Comparison of ENCODE assay signal across 1 cellular context in genomic region chr3:99934984-99935797, GRCh38.
TF ChIP-seq lines count a peak whose summit lies in the region.

No MANE protein-coding gene starts in this region.

TF ChIP-seq in HepG2, 621 proteins besides CTCF, POLR2A, EP300 and RAD21 (continued from another document):
- TF ChIP-seq RXRB (CRISPR knock-in tag; IDR thresholded peaks at IDR 0.05; ENCODE audit: borderline replicate concordance) (peak; percentile 74; the same call in 1 of the 2 replicates), MAFK (conservative IDR thresholded peaks at IDR 0.05 in 1 of 2, IDR thresholded peaks at IDR 0.05 in 1 of 2; ENCODE audit: low read length in 2 of 2) (peak; percentile 20 to 39; a peak in 1 of 4 replicates), SRSF1 (optimal IDR thresholded peaks at IDR 0.05; ENCODE audit: low read depth, low read length) (no peak), TBP (CRISPR knock-in tag; IDR thresholded peaks at IDR 0.05) (no peak), FOXP1 (IDR thresholded peaks at IDR 0.05) (no peak), FOXP1 (CRISPR knock-in tag; IDR thresholded peaks at IDR 0.05) (peak; percentile 34; the same call in 1 of the 2 replicates), MTA3 (CRISPR knock-in tag; IDR thresholded peaks at IDR 0.05) (no peak), E2F2 (CRISPR knock-in tag; IDR thresholded peaks at IDR 0.05; ENCODE audit: borderline replicate concordance) (no peak), POLR2G (IDR thresholded peaks at IDR 0.05; ENCODE audit: low read depth, low read length) (no peak), MAF1 (CRISPR knock-in tag; IDR thresholded peaks at IDR 0.05; ENCODE audit: borderline replicate concordance) (no peak), TBX2 (CRISPR knock-in tag; IDR thresholded peaks at IDR 0.05; ENCODE audit: borderline replicate concordance) (peak; percentile 62; the same call in 1 of the 2 replicates), ARNT (IDR thresholded peaks at IDR 0.05) (no peak), MIER2 (CRISPR knock-in tag; IDR thresholded peaks at IDR 0.05) (no peak), TCF12 (IDR thresholded peaks at IDR 0.05) (no peak), TCF12 (CRISPR knock-in tag; IDR thresholded peaks at IDR 0.05) (no peak), JARID2 (CRISPR knock-in tag; IDR thresholded peaks at IDR 0.05; ENCODE audit: insufficient replicate concordance) (no peak), ZBTB21 (CRISPR knock-in tag; IDR thresholded peaks at IDR 0.05) (no peak), TEF (CRISPR knock-in tag; IDR thresholded peaks at IDR 0.05) (no peak), AKAP8 (CRISPR knock-in tag; IDR thresholded peaks at IDR 0.05) (no peak), ATF7-NPFF (CRISPR knock-in tag; IDR thresholded peaks at IDR 0.05; ENCODE audit: low read depth) (no peak), CC2D1A (CRISPR knock-in tag; IDR thresholded peaks at IDR 0.05) (no peak), ETV6 (CRISPR knock-in tag; conservative IDR thresholded peaks at IDR 0.05) (no peak), SALL1 (CRISPR knock-in tag; IDR thresholded peaks at IDR 0.05) (peak; percentile 47; the same call in 1 of the 2 replicates), TSC22D2 (CRISPR knock-in tag; IDR thresholded peaks at IDR 0.05; ENCODE audit: borderline replicate concordance) (no peak), CBX1 (IDR thresholded peaks at IDR 0.05; ENCODE audit: low read depth) (no peak), NCOA5 (CRISPR knock-in tag; IDR thresholded peaks at IDR 0.05) (no peak), SIX1 (CRISPR knock-in tag; IDR thresholded peaks at IDR 0.05; ENCODE audit: borderline replicate concordance) (peak; percentile 14; the same call in 1 of the 2 replicates), KDM2A (CRISPR knock-in tag; IDR thresholded peaks at IDR 0.05; ENCODE audit: borderline replicate concordance, low read depth) (no peak), ZNF12 (CRISPR knock-in tag; IDR thresholded peaks at IDR 0.05) (no peak), HCFC1 (IDR thresholded peaks at IDR 0.05; ENCODE audit: low read depth, low read length) (no peak), NR2C2 (CRISPR knock-in tag; IDR thresholded peaks at IDR 0.05; ENCODE audit: borderline replicate concordance) (0 out of 2 replicates have a peak, but pooled peaks have one; percentile 62), ARNT2 (CRISPR knock-in tag; IDR thresholded peaks at IDR 0.05; ENCODE audit: low read depth) (no peak), ZNF18 (CRISPR knock-in tag; IDR thresholded peaks at IDR 0.05; ENCODE audit: insufficient replicate concordance) (no peak), MIER3 (CRISPR knock-in tag; IDR thresholded peaks at IDR 0.05; ENCODE audit: borderline replicate concordance) (0 out of 2 replicates have a peak, but pooled peaks have one; percentile 33), ZNF766 (CRISPR knock-in tag; IDR thresholded peaks at IDR 0.05; ENCODE audit: borderline replicate concordance) (no peak), ZNF775 (CRISPR knock-in tag; IDR thresholded peaks at IDR 0.05; ENCODE audit: borderline replicate concordance) (no peak), ERF (CRISPR knock-in tag; IDR thresholded peaks at IDR 0.05) (no peak), ZIK1 (CRISPR knock-in tag; IDR thresholded peaks at IDR 0.05; ENCODE audit: borderline replicate concordance, low read depth) (no peak), KAT2B (IDR thresholded peaks at IDR 0.05; ENCODE audit: borderline replicate concordance, low read depth, low read length) (no peak), ZSCAN31 (CRISPR knock-in tag; IDR thresholded peaks at IDR 0.05; ENCODE audit: low read depth) (no peak), ZNF33B (CRISPR knock-in tag; IDR thresholded peaks at IDR 0.05) (no peak), ZNF780A (CRISPR knock-in tag; IDR thresholded peaks at IDR 0.05) (no peak), LCORL (IDR thresholded peaks at IDR 0.05) (no peak), LCORL (CRISPR knock-in tag; IDR thresholded peaks at IDR 0.05) (0 out of 2 replicates have a peak, but pooled peaks have one; percentile 35), BHLHE40 (IDR thresholded peaks at IDR 0.05; ENCODE audit: low read length) (peak; percentile 77), ATF1 (CRISPR knock-in tag; IDR thresholded peaks at IDR 0.05) (no peak), KDM1A (CRISPR knock-in tag; IDR thresholded peaks at IDR 0.05) (no peak), PATZ1 (CRISPR knock-in tag; IDR thresholded peaks at IDR 0.05) (no peak), ZNF530 (CRISPR knock-in tag; IDR thresholded peaks at IDR 0.05; ENCODE audit: low read depth) (no peak), FOXA1 (IDR thresholded peaks at IDR 0.05) (no peak), FOXA1 (CRISPR knock-in tag; IDR thresholded peaks at IDR 0.05) (no peak), KLF16 (CRISPR knock-in tag; IDR thresholded peaks at IDR 0.05) (0 out of 4 replicates have a peak, but pooled peaks of 1 of the 2 experiments have one; percentile 31), NR0B2 (CRISPR knock-in tag; IDR thresholded peaks at IDR 0.05) (no peak), TMF1 (CRISPR knock-in tag; IDR thresholded peaks at IDR 0.05; ENCODE audit: low read depth) (no peak)
- TF ChIP-seq, protein P1, sequence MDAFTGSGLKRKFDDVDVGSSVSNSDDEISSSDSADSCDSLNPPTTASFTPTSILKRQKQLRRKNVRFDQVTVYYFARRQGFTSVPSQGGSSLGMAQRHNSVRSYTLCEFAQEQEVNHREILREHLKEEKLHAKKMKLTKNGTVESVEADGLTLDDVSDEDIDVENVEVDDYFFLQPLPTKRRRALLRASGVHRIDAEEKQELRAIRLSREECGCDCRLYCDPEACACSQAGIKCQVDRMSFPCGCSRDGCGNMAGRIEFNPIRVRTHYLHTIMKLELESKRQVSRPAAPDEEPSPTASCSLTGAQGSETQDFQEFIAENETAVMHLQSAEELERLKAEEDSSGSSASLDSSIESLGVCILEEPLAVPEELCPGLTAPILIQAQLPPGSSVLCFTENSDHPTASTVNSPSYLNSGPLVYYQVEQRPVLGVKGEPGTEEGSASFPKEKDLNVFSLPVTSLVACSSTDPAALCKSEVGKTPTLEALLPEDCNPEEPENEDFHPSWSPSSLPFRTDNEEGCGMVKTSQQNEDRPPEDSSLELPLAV (CRISPR knock-in tag; conservative IDR thresholded peaks at IDR 0.05; ENCODE audit: low read depth) = no peak
- TF ChIP-seq, protein P2, sequence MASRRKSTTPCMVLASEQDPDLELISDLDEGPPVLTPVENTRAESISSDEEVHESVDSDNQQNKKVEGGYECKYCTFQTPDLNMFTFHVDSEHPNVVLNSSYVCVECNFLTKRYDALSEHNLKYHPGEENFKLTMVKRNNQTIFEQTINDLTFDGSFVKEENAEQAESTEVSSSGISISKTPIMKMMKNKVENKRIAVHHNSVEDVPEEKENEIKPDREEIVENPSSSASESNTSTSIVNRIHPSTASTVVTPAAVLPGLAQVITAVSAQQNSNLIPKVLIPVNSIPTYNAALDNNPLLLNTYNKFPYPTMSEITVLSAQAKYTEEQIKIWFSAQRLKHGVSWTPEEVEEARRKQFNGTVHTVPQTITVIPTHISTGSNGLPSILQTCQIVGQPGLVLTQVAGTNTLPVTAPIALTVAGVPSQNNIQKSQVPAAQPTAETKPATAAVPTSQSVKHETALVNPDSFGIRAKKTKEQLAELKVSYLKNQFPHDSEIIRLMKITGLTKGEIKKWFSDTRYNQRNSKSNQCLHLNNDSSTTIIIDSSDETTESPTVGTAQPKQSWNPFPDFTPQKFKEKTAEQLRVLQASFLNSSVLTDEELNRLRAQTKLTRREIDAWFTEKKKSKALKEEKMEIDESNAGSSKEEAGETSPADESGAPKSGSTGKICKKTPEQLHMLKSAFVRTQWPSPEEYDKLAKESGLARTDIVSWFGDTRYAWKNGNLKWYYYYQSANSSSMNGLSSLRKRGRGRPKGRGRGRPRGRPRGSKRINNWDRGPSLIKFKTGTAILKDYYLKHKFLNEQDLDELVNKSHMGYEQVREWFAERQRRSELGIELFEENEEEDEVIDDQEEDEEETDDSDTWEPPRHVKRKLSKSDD (CRISPR knock-in tag; IDR thresholded peaks at IDR 0.05; ENCODE audit: low read depth) = no peak
- TF ChIP-seq, protein P3, sequence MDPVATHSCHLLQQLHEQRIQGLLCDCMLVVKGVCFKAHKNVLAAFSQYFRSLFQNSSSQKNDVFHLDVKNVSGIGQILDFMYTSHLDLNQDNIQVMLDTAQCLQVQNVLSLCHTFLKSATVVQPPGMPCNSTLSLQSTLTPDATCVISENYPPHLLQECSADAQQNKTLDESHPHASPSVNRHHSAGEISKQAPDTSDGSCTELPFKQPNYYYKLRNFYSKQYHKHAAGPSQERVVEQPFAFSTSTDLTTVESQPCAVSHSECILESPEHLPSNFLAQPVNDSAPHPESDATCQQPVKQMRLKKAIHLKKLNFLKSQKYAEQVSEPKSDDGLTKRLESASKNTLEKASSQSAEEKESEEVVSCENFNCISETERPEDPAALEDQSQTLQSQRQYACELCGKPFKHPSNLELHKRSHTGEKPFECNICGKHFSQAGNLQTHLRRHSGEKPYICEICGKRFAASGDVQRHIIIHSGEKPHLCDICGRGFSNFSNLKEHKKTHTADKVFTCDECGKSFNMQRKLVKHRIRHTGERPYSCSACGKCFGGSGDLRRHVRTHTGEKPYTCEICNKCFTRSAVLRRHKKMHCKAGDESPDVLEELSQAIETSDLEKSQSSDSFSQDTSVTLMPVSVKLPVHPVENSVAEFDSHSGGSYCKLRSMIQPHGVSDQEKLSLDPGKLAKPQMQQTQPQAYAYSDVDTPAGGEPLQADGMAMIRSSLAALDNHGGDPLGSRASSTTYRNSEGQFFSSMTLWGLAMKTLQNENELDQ (CRISPR knock-in tag; IDR thresholded peaks at IDR 0.05; ENCODE audit: borderline replicate concordance) = no peak
- TF ChIP-seq, protein P4, sequence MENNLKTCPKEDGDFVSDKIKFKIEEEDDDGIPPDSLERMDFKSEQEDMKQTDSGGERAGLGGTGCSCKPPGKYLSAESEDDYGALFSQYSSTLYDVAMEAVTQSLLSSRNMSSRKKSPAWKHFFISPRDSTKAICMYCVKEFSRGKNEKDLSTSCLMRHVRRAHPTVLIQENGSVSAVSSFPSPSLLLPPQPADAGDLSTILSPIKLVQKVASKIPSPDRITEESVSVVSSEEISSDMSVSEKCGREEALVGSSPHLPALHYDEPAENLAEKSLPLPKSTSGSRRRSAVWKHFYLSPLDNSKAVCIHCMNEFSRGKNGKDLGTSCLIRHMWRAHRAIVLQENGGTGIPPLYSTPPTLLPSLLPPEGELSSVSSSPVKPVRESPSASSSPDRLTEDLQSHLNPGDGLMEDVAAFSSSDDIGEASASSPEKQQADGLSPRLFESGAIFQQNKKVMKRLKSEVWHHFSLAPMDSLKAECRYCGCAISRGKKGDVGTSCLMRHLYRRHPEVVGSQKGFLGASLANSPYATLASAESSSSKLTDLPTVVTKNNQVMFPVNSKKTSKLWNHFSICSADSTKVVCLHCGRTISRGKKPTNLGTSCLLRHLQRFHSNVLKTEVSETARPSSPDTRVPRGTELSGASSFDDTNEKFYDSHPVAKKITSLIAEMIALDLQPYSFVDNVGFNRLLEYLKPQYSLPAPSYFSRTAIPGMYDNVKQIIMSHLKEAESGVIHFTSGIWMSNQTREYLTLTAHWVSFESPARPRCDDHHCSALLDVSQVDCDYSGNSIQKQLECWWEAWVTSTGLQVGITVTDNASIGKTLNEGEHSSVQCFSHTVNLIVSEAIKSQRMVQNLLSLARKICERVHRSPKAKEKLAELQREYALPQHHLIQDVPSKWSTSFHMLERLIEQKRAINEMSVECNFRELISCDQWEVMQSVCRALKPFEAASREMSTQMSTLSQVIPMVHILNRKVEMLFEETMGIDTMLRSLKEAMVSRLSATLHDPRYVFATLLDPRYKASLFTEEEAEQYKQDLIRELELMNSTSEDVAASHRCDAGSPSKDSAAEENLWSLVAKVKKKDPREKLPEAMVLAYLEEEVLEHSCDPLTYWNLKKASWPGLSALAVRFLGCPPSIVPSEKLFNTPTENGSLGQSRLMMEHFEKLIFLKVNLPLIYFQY (CRISPR knock-in tag; IDR thresholded peaks at IDR 0.05; ENCODE audit: borderline replicate concordance) = no peak
TF ChIP-seq in HepG2: peak in this region for 64.
